ENCODE assay signal across 8 cellular contexts in genomic region chr13:67048084-67048792, GRCh38.
DNase-seq lines count a peak whose midpoint lies in the region; ATAC-seq and TF ChIP-seq lines count a peak whose summit lies in the region.

No MANE protein-coding gene starts in this region.

- no peak for TF ChIP-seq CTCF in SU-DHL-6 (IDR thresholded peaks at IDR 0.05; ENCODE audit: insufficient read depth, low read length, poor library complexity, severe bottlenecking)
- TF ChIP-seq CTCF in Peyer's patch (IDR thresholded peaks at IDR 0.05): no peak

- DNase-seq in left kidney (ENCODE audit: low read depth, low spot score) (peak; percentile 91), Peyer's patch (no peak), NCI-H128 (lab: John Stamatoyannopoulos, UW; ENCODE audit: unreplicated experiment) (no peak), D341Med (ENCODE audit: low spot score) (no peak)
- no peak for DNase-seq in activated CD4-positive, alpha-beta T cell treated with anti-CD3 and anti-CD28 coated beads for 4 hours

- H3K4me2 ChIP-seq in SU-DHL-6 (ENCODE audit: low read depth, low read length, poor library complexity, severe bottlenecking): no peak overlapping the region

- no peak overlapping the region for H3K9ac ChIP-seq in SU-DHL-6 (ENCODE audit: low read length)

- H2AFZ ChIP-seq in SU-DHL-6 (ENCODE audit: low read depth, low read length, severe bottlenecking): peak overlapping the region; percentile 63

- no peaks in the 10 kb centered on the region for H4K20me1 ChIP-seq in SU-DHL-6 (ENCODE audit: low read depth, low read length)

- no peak for TF ChIP-seq POLR2A in Peyer's patch (IDR thresholded peaks at IDR 0.05)

- no peaks in the 10 kb centered on the region for H3F3A ChIP-seq in SU-DHL-6 (ENCODE audit: insufficient read depth)

- ATAC-seq in GM18868 (IDR thresholded peaks at IDR 0.05; ENCODE audit: unreplicated experiment) (peak; percentile 87), HG02840 (IDR thresholded peaks at IDR 0.05; ENCODE audit: low FRiP score, unreplicated experiment) (peak; percentile 85)

- H3K27ac ChIP-seq in SU-DHL-6 (ENCODE audit: low read depth, low read length) (no peak overlapping the region), Peyer's patch (no peak overlapping the region)

- H3K79me2 ChIP-seq in SU-DHL-6 (ENCODE audit: insufficient read depth, low read length): no peaks in the 10 kb centered on the region

- no peaks in the 10 kb centered on the region for H3K4me1 ChIP-seq in Peyer's patch

- H3K27me3 ChIP-seq in SU-DHL-6 (ENCODE audit: low read length): no peaks in the 10 kb centered on the region
- no peaks in the 10 kb centered on the region for H3K27me3 ChIP-seq in Peyer's patch

- H3K9me3 ChIP-seq in SU-DHL-6 (ENCODE audit: insufficient read depth, low read length) (no peaks in the 10 kb centered on the region), Peyer's patch (no peaks in the 10 kb centered on the region)

- no peaks in the 10 kb centered on the region for H3K9me2 ChIP-seq in SU-DHL-6 (replicated peaks; ENCODE audit: insufficient read depth, low read length)

- no peak overlapping the region for H3K4me3 ChIP-seq in SU-DHL-6 (ENCODE audit: insufficient read depth, low read length, poor library complexity, severe bottlenecking)
- H3K4me3 ChIP-seq in Peyer's patch: no peak overlapping the region

- H3K36me3 ChIP-seq in SU-DHL-6 (ENCODE audit: low read length): no peaks in the 10 kb centered on the region
- H3K36me3 ChIP-seq in Peyer's patch: no peaks in the 10 kb centered on the region
